ENCODE assay signal across 20 cellular contexts in the genomic region with DNA sequence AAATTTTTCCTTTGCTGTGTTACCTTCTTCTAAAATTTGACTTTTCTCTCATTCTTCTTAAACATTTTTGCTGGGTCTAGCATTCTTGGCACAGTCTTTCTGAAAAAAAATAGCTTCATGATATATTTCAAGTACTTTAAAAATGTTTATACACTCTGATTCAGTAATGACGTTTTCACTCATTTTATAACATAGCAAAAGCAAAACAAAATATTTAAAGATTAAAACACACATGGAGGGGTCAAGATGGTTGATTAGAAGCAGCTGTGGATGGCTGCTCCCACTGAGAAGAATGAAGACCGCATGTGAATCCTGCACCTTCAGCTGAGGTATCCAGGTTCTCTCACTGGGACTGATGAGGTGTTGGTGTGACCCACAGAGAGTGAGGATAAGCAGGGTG.
DNase-seq lines count a peak whose midpoint lies in the region; ATAC-seq and TF ChIP-seq lines count a peak whose summit lies in the region.
"Had no signal": no experiment of that assay in that cellular context is flagged by ENCODE, and none has a peak within 500 bp of the region (broad histone marks: within the 10 kb centered on the region; RNA-seq: fewer than 3 reads in every experiment).

No MANE protein-coding gene starts in this region.

- BruUV-seq in IMR-90 (replicated peaks; lab: Mats Ljungman, UMichigan): no TSS peak

- H3K27ac ChIP-seq in IMR-90 (ENCODE audit: insufficient read depth, low read length): peak overlapping the region; percentile 93; the same call in 1 of the 2 replicates
- H3K27ac ChIP-seq: BLaER1, C4-2B had no signal

- H3K79me1 ChIP-seq in IMR-90 (ENCODE audit: low read depth in 1 of 2, low read length in 2 of 2): no peaks in the 10 kb centered on the region

- no peak overlapping the region for H3K4me3 ChIP-seq in IMR-90 (ENCODE audit: insufficient read depth, low read depth, low read length)
- H3K4me3 ChIP-seq: BLaER1, GM12878, GM23338 had no signal

- peaks cover 28% of the 10 kb centered on the region for H3K9me3 Mint-ChIP-seq in osteocyte (ENCODE audit: unreplicated experiment)

- H4K5ac ChIP-seq in IMR-90 (ENCODE audit: low read depth, low read length): peak overlapping the region; percentile 88

- peak overlapping the region; percentile 84 for H3K4ac ChIP-seq in IMR-90 (ENCODE audit: low read depth, low read length)

- peak overlapping the region; percentile 88 for H4K91ac ChIP-seq in IMR-90 (ENCODE audit: insufficient read depth, low read depth, low read length)

- no peak for TF ChIP-seq POLR2A in IMR-90 (IDR thresholded peaks at IDR 0.05; ENCODE audit: low read depth, low read length)

- H3K9me3 ChIP-seq in IMR-90 (ENCODE audit: control insufficient read depth, insufficient read depth, low read length): no peaks in the 10 kb centered on the region
- H3K9me3 ChIP-seq: Caco-2 had no signal

- dilution Hi-C loops in IMR-90 (cut with HindIII; ENCODE audit: low sequenced_read_pairs, unreplicated experiment): no loop called here

- H3K18ac ChIP-seq in IMR-90 (ENCODE audit: low read depth, low read length): peak overlapping the region; percentile 90

- H3K4me3 Mint-ChIP-seq in osteocyte (ENCODE audit: unreplicated experiment): no peak overlapping the region
- H3K4me3 Mint-ChIP-seq: B cell; CD4-positive, CD25-positive, alpha-beta regulatory T cell; CD8-positive, alpha-beta T cell; GM23338; H9 had no signal

- intact Hi-C loops in IMR-90 (cut with micrococcal nuclease): loop anchor here (5.0 kb wide), 1 partner anchor 188 kb away; the partner anchor contains the start of gene SGCD

- no peaks in the 10 kb centered on the region for H3K27me3 ChIP-seq in IMR-90 (ENCODE audit: control insufficient read depth, insufficient read depth, low read length)
- H3K27me3 ChIP-seq: BLaER1 had no signal

- TF ChIP-seq CTCF in IMR-90 (conservative IDR thresholded peaks at IDR 0.05; ENCODE audit: low read depth, low read length) (no peak), osteocyte (IDR thresholded peaks at IDR 0.05) (no peak)

- no peaks in the 10 kb centered on the region for H3K27me3 Mint-ChIP-seq in osteocyte (ENCODE audit: unreplicated experiment)
- H3K27me3 Mint-ChIP-seq: CD4-positive, CD25-positive, alpha-beta regulatory T cell had no signal

- DNase-seq in IMR-90: peak; percentile 78
- peak; percentile 11 for DNase-seq in left kidney (ENCODE audit: low read depth, low spot score)
- DNase-seq in osteocyte (ENCODE audit: extremely low spot score, unreplicated experiment): no peak
- no peak for DNase-seq in stimulated activated CD4-positive, alpha-beta T cell treated with anti-CD3 and anti-CD28 coated beads, Interleukin-4, amount 100 ng/mL, for 1 hour
- DNase-seq: Caco-2; CD4-positive, CD25-positive, alpha-beta regulatory T cell; CD8-positive, alpha-beta T cell; DMS153; DND-41; EL; GDM1 had no signal

- no peak overlapping the region for H2AK9ac ChIP-seq in IMR-90 (replicated peaks; ENCODE audit: low read depth, low read length, poor library complexity)

- H3K23ac ChIP-seq in IMR-90 (ENCODE audit: low read depth, low read length): peak overlapping the region; percentile 38

- H3K4me2 ChIP-seq in IMR-90 (ENCODE audit: low read depth, low read length): no peak overlapping the region
- H3K4me2 ChIP-seq: BLaER1, GM23338 had no signal

- in situ Hi-C loops in IMR-90 (cut with MboI; ENCODE audit: low sequenced_read_pairs): no loop called here

- POLR2A ChIA-PET in IMR-90 (lab: Charles Lee; ENCODE audit: unreplicated experiment): no interaction called here

- H2BK15ac ChIP-seq in IMR-90 (ENCODE audit: low read depth, low read length): 0 out of 3 replicates have a peak overlapping the region, but pooled peaks have one; percentile 36

- ATAC-seq in IMR-90 (ENCODE audit: low read depth): peak; percentile 71
- ATAC-seq in GM21529 (IDR thresholded peaks at IDR 0.05; ENCODE audit: unreplicated experiment): no peak
- ATAC-seq in HG03460 (IDR thresholded peaks at IDR 0.05; ENCODE audit: unreplicated experiment): no peak
- ATAC-seq: CD8-positive, alpha-beta T cell; GM12878; GM23338; HCT116 had no signal

- H3K14ac ChIP-seq in IMR-90 (replicated peaks; ENCODE audit: low read depth, low read length): peak overlapping the region; percentile 81; the same call in 1 of the 2 replicates

- H3K9ac ChIP-seq in IMR-90 (ENCODE audit: low read depth, low read length): no peak overlapping the region; the same call in 1 of the 2 replicates
- H3K9ac ChIP-seq: BLaER1 had no signal

- H2BK120ac ChIP-seq in IMR-90 (ENCODE audit: low read depth, low read length): peak overlapping the region; percentile 88

- H2AK5ac ChIP-seq in IMR-90 (ENCODE audit: low read depth, low read length): peak overlapping the region; percentile 46

- H3K36me3 Mint-ChIP-seq in osteocyte (ENCODE audit: unreplicated experiment): peaks cover 10% of the 10 kb centered on the region
- H3K36me3 Mint-ChIP-seq: CD4-positive, CD25-positive, alpha-beta regulatory T cell; CD8-positive, alpha-beta T cell had no signal

- peaks cover 15% of the 10 kb centered on the region for H3K4me1 ChIP-seq in IMR-90 (ENCODE audit: control insufficient read depth, insufficient read depth, low read length)
- H3K4me1 ChIP-seq: BLaER1, Caco-2 had no signal

- H3K9me1 ChIP-seq in IMR-90 (ENCODE audit: insufficient read depth, low read length): 0 out of 2 replicates have a peak, but pooled peaks cover 7% of the 10 kb centered on the region

- H3K56ac ChIP-seq in IMR-90 (ENCODE audit: extremely low read depth, insufficient read depth, low read length): no peak overlapping the region

- H3K27ac Mint-ChIP-seq in osteocyte (ENCODE audit: unreplicated experiment): peak overlapping the region; percentile 60
- H3K27ac Mint-ChIP-seq: B cell; CD4-positive, CD25-positive, alpha-beta regulatory T cell; CD8-positive, alpha-beta T cell; GM23338; H9 had no signal

- peak overlapping the region; percentile 47 for H2BK5ac ChIP-seq in IMR-90 (ENCODE audit: low read depth, low read length, poor library complexity, severe bottlenecking)

- H3K36me3 ChIP-seq in IMR-90 (ENCODE audit: control insufficient read depth, insufficient read depth, low read length): peaks cover 5% of the 10 kb centered on the region; the same call in 1 of the 2 replicates
- H3K36me3 ChIP-seq: BLaER1 had no signal

- CTCF ChIA-PET in IMR-90 (lab: Yijun Ruan, JAX): interaction anchor here (0.6 kb wide), 1 partner anchor 301 kb away, joined by 3 read pairs; no protein-coding TSS in a partner anchor

- no peak for TF ChIP-seq RAD21 in IMR-90 (IDR thresholded peaks at IDR 0.05; ENCODE audit: low read length)

- peaks cover 14% of the 10 kb centered on the region for H3K4me1 Mint-ChIP-seq in osteocyte (ENCODE audit: unreplicated experiment)
- H3K4me1 Mint-ChIP-seq: B cell; CD4-positive, CD25-positive, alpha-beta regulatory T cell; GM23338 had no signal

- H2BK20ac ChIP-seq in IMR-90 (ENCODE audit: low read depth, low read length): peak overlapping the region; percentile 90

- no peak overlapping the region for H2AFZ ChIP-seq in IMR-90 (replicated peaks; ENCODE audit: low read length, poor library complexity)
- H2AFZ ChIP-seq: GM23338 had no signal

- H4K8ac ChIP-seq in IMR-90 (ENCODE audit: low read depth in 2 of 2, low read length in 2 of 2): peak overlapping the region; percentile 56 to 61; a peak in 3 of 4 replicates

- no peaks in the 10 kb centered on the region for H4K20me1 ChIP-seq in IMR-90 (ENCODE audit: insufficient read depth, low read length)
- H4K20me1 ChIP-seq: BLaER1 had no signal

- no CpG with 5 or more reads among the region's 2 CpGs for WGBS in IMR-90 (ENCODE audit: extremely low coverage in 2 of 2, insufficient read length in 1 of 2), 2 experiments

TF ChIP-seq in IMR-90, 13 proteins besides CTCF, POLR2A, EP300 and RAD21:
- TF ChIP-seq MXI1 (IDR thresholded peaks at IDR 0.05; ENCODE audit: borderline replicate concordance, low read depth, low read length) (no peak), RFX5 (IDR thresholded peaks at IDR 0.05; ENCODE audit: low read depth, low read length) (no peak), NFE2L2 (IDR thresholded peaks at IDR 0.05; ENCODE audit: low read depth, low read length) (no peak), CHD1 (IDR thresholded peaks at IDR 0.05; ENCODE audit: low read depth, low read length) (no peak), MAFK (IDR thresholded peaks at IDR 0.05; ENCODE audit: low read depth, low read length) (no peak), SMC3 (IDR thresholded peaks at IDR 0.05; ENCODE audit: low read depth, low read length) (no peak), ELK1 (IDR thresholded peaks at IDR 0.05; ENCODE audit: borderline replicate concordance, low read depth, low read length) (no peak), BHLHE40 (IDR thresholded peaks at IDR 0.05; ENCODE audit: low read depth, low read length) (no peak), RCOR1 (IDR thresholded peaks at IDR 0.05; ENCODE audit: insufficient replicate concordance, low read length) (no peak), FOS (IDR thresholded peaks at IDR 0.05; ENCODE audit: low read depth, low read length) (no peak), CEBPB (IDR thresholded peaks at IDR 0.05; ENCODE audit: low read depth, low read length) (no peak), MAZ (IDR thresholded peaks at IDR 0.05; ENCODE audit: borderline replicate concordance, low read depth, low read length) (no peak)
- TF ChIP-seq, protein P1, sequence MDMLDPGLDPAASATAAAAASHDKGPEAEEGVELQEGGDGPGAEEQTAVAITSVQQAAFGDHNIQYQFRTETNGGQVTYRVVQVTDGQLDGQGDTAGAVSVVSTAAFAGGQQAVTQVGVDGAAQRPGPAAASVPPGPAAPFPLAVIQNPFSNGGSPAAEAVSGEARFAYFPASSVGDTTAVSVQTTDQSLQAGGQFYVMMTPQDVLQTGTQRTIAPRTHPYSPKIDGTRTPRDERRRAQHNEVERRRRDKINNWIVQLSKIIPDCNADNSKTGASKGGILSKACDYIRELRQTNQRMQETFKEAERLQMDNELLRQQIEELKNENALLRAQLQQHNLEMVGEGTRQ (IDR thresholded peaks at IDR 0.05; ENCODE audit: low read depth, low read length): no peak

Comparison
In these comparisons a context has a peak if more than half of its experiments do, and no peak if none do; other contexts are left out.
1. DNase-seq: peak in IMR-90 (single experiment) and left kidney (single experiment); none in osteocyte (single experiment) and stimulated activated CD4-positive, alpha-beta T cell treated with anti-CD3 and anti-CD28 coated beads, Interleukin-4, amount 100 ng/mL, for 1 hour (single experiment).